Comparison of ENCODE assay signal across 34 cellular contexts in the genomic region with DNA sequence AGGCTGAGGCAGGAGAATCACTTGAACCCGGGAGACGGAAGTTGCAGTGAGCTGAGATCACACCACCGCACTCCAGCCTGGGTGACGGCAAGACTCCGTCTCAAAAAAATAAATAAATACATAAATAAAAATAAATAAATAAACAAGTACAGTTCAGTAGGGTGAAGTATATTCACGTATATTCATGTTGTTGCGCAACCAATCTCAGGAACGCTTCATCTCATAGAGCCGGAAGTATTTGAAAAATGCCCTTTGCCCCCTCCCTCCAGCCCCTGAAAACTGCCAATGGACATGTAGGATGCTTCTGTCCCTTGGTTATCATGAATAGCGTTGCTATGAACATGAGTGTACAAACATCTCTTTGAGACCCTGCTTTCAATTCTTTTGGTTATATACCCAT.
"Had no signal": no experiment of that assay in that cellular context is flagged by ENCODE, and none has a peak within 500 bp of the region (broad histone marks: within the 10 kb centered on the region; RNA-seq: fewer than 3 reads in every experiment).

No MANE protein-coding gene starts in this region.

- ATAC-seq: activated CD8-positive, alpha-beta memory T cell treated with anti-CD3 and anti-CD28 coated beads, Interleukin-2, amount 10 ng/mL, durations not matched to agents 7 days and 5 days; activated CD8-positive, alpha-beta T cell treated with anti-CD3 and anti-CD28 coated beads, Interleukin-2, amount 10 ng/mL, durations not matched to agents 7 days and 5 days; activated naive CD4-positive, alpha-beta T cell treated with anti-CD3 and anti-CD28 coated beads, Interleukin-2, amount 50 U/mL, for 72 hours; activated T-cell treated with anti-CD3 and anti-CD28 coated beads, Interleukin-2, amount 50 U/mL, for 72 hours; gastroesophageal sphincter; T-helper 17 cell; WTC11 had no signal

- H3K9me3 ChIP-seq: ascending aorta, breast epithelium, colonic mucosa, esophagus squamous epithelium, gastroesophageal sphincter had no signal

- H3K36me3 Mint-ChIP-seq: activated CD4-positive, alpha-beta memory T cell treated with anti-CD3 and anti-CD28 coated beads for 36 hours; activated naive CD4-positive, alpha-beta T cell treated with anti-CD3 and anti-CD28 coated beads, Interleukin-2, amount 50 U/mL, for 72 hours had no signal

- H3K27me3 ChIP-seq: ascending aorta, breast epithelium, cardiac muscle cell, colonic mucosa, esophagus squamous epithelium, gastroesophageal sphincter had no signal

- DNase-seq: activated CD4-positive, alpha-beta memory T cell treated with anti-CD3 and anti-CD28 coated beads for 36 hours; activated CD4-positive, alpha-beta T cell treated with anti-CD3 and anti-CD28 coated beads for 1 hour; activated CD4-positive, alpha-beta T cell treated with anti-CD3 and anti-CD28 coated beads for 4 hours; activated CD8-positive, alpha-beta memory T cell treated with anti-CD3 and anti-CD28 coated beads, Interleukin-2, amount 10 ng/mL, durations not matched to agents 7 days and 5 days; activated CD8-positive, alpha-beta memory T cell treated with anti-CD3 and anti-CD28 coated beads, Interleukin-2, amount 50 U/mL, for 4 hours; activated CD8-positive, alpha-beta T cell treated with anti-CD3 and anti-CD28 coated beads, Interleukin-2, amount 10 ng/mL, durations not matched to agents 7 days and 5 days; activated gamma-delta T cell; activated naive CD4-positive, alpha-beta T cell; activated naive CD4-positive, alpha-beta T cell treated with anti-CD3 and anti-CD28 coated beads, Interleukin-2, amount 10 ng/mL, durations not matched to agents 7 days and 5 days; activated naive CD8-positive, alpha-beta T cell treated with anti-CD3 and anti-CD28 coated beads, Interleukin-2, amount 10 ng/mL, durations not matched to agents 7 days and 5 days; activated T-cell treated with anti-CD3 and anti-CD28 coated beads, Interleukin-2, amount 50 U/mL, for 1 hour; activated T-cell treated with anti-CD3 and anti-CD28 coated beads, Interleukin-2, amount 50 U/mL, for 72 hours; central memory CD4-positive, alpha-beta T cell; cerebellar nuclear complex; colonic mucosa; effector CD8-positive, alpha-beta T cell; esophagus squamous epithelium; foreskin melanocyte; head of caudate nucleus; T-helper 1 cell; T-helper 17 cell had no signal

- H3K4me3 ChIP-seq: ascending aorta, breast epithelium, cardiac muscle cell, colonic mucosa, esophagus squamous epithelium, gastroesophageal sphincter had no signal

- H3K4me3 Mint-ChIP-seq: activated CD4-positive, alpha-beta memory T cell treated with anti-CD3 and anti-CD28 coated beads for 36 hours; activated CD8-positive, alpha-beta memory T cell treated with anti-CD3 and anti-CD28 coated beads, Interleukin-2, amount 10 ng/mL, durations not matched to agents 7 days and 5 days; activated CD8-positive, alpha-beta T cell treated with anti-CD3 and anti-CD28 coated beads, Interleukin-2, amount 10 ng/mL, durations not matched to agents 7 days and 5 days; activated naive CD4-positive, alpha-beta T cell treated with anti-CD3 and anti-CD28 coated beads, Interleukin-2, amount 10 ng/mL, durations not matched to agents 7 days and 5 days; activated naive CD8-positive, alpha-beta T cell treated with anti-CD3 and anti-CD28 coated beads, Interleukin-2, amount 10 ng/mL, durations not matched to agents 7 days and 5 days; activated T-cell treated with anti-CD3 and anti-CD28 coated beads, Interleukin-2, amount 50 U/mL, for 72 hours; brain; T-helper 17 cell; T-helper 2 cell treated with Interferon-gamma antibody and Interleukin-4, amounts not matched to agents 5 μg/mL and 100 μg/mL, for 36 hours; WTC11 had no signal

- FAIRE-seq: endometrium, endothelial cell of umbilical vein, TTC549 had no signal

- H3K27me3 Mint-ChIP-seq: activated CD4-positive, alpha-beta memory T cell treated with anti-CD3 and anti-CD28 coated beads for 36 hours; activated CD8-positive, alpha-beta memory T cell treated with anti-CD3 and anti-CD28 coated beads, Interleukin-2, amount 10 ng/mL, durations not matched to agents 7 days and 5 days; activated naive CD4-positive, alpha-beta T cell treated with anti-CD3 and anti-CD28 coated beads, Interleukin-2, amount 10 ng/mL, durations not matched to agents 7 days and 5 days; activated naive CD8-positive, alpha-beta T cell treated with anti-CD3 and anti-CD28 coated beads, Interleukin-2, amount 10 ng/mL, durations not matched to agents 7 days and 5 days; brain; T-helper 17 cell had no signal

- H3K9me3 Mint-ChIP-seq: activated CD4-positive, alpha-beta memory T cell treated with anti-CD3 and anti-CD28 coated beads for 36 hours; activated naive CD4-positive, alpha-beta T cell treated with anti-CD3 and anti-CD28 coated beads, Interleukin-2, amount 10 ng/mL, durations not matched to agents 7 days and 5 days; activated naive CD4-positive, alpha-beta T cell treated with anti-CD3 and anti-CD28 coated beads, Interleukin-2, amount 50 U/mL, for 72 hours; activated naive CD8-positive, alpha-beta T cell treated with anti-CD3 and anti-CD28 coated beads, Interleukin-2, amount 10 ng/mL, durations not matched to agents 7 days and 5 days; activated T-cell treated with anti-CD3 and anti-CD28 coated beads, Interleukin-2, amount 50 U/mL, for 72 hours; T-helper 2 cell treated with Interferon-gamma antibody and Interleukin-4, amounts not matched to agents 5 μg/mL and 100 μg/mL, for 36 hours had no signal

- H3K27ac ChIP-seq: ascending aorta, breast epithelium, cardiac muscle cell, colonic mucosa, epithelial cell of prostate, esophagus squamous epithelium, gastroesophageal sphincter, VCaP had no signal

- H3K36me3 ChIP-seq: ascending aorta, breast epithelium, cardiac muscle cell, colonic mucosa, esophagus squamous epithelium, gastroesophageal sphincter had no signal

- H3K4me1 ChIP-seq: ascending aorta, breast epithelium, colonic mucosa, esophagus squamous epithelium had no signal

- H3K4me1 Mint-ChIP-seq: activated naive CD4-positive, alpha-beta T cell treated with anti-CD3 and anti-CD28 coated beads, Interleukin-2, amount 10 ng/mL, durations not matched to agents 7 days and 5 days; activated naive CD8-positive, alpha-beta T cell treated with anti-CD3 and anti-CD28 coated beads, Interleukin-2, amount 10 ng/mL, durations not matched to agents 7 days and 5 days had no signal

- H3K27ac Mint-ChIP-seq: activated CD4-positive, alpha-beta memory T cell treated with anti-CD3 and anti-CD28 coated beads for 36 hours; activated CD8-positive, alpha-beta memory T cell treated with anti-CD3 and anti-CD28 coated beads, Interleukin-2, amount 10 ng/mL, durations not matched to agents 7 days and 5 days; activated CD8-positive, alpha-beta T cell treated with anti-CD3 and anti-CD28 coated beads, Interleukin-2, amount 10 ng/mL, durations not matched to agents 7 days and 5 days; activated naive CD4-positive, alpha-beta T cell treated with anti-CD3 and anti-CD28 coated beads, Interleukin-2, amount 10 ng/mL, durations not matched to agents 7 days and 5 days; activated naive CD8-positive, alpha-beta T cell treated with anti-CD3 and anti-CD28 coated beads, Interleukin-2, amount 10 ng/mL, durations not matched to agents 7 days and 5 days; activated T-cell treated with anti-CD3 and anti-CD28 coated beads, Interleukin-2, amount 50 U/mL, for 72 hours; brain; T-helper 17 cell; T-helper 2 cell treated with Interferon-gamma antibody and Interleukin-4, amounts not matched to agents 5 μg/mL and 100 μg/mL, for 36 hours had no signal
